In genomic region chr17:31550389-31551056, GRCh38 we compare ENCODE assay signal across 1 cellular context.
TF ChIP-seq lines count a peak whose summit lies in the region.

No MANE protein-coding gene starts in this region.

TF ChIP-seq in K562, 482 proteins besides CTCF, POLR2A, EP300 and RAD21 (continued from another document):
- TF ChIP-seq, protein P1, sequence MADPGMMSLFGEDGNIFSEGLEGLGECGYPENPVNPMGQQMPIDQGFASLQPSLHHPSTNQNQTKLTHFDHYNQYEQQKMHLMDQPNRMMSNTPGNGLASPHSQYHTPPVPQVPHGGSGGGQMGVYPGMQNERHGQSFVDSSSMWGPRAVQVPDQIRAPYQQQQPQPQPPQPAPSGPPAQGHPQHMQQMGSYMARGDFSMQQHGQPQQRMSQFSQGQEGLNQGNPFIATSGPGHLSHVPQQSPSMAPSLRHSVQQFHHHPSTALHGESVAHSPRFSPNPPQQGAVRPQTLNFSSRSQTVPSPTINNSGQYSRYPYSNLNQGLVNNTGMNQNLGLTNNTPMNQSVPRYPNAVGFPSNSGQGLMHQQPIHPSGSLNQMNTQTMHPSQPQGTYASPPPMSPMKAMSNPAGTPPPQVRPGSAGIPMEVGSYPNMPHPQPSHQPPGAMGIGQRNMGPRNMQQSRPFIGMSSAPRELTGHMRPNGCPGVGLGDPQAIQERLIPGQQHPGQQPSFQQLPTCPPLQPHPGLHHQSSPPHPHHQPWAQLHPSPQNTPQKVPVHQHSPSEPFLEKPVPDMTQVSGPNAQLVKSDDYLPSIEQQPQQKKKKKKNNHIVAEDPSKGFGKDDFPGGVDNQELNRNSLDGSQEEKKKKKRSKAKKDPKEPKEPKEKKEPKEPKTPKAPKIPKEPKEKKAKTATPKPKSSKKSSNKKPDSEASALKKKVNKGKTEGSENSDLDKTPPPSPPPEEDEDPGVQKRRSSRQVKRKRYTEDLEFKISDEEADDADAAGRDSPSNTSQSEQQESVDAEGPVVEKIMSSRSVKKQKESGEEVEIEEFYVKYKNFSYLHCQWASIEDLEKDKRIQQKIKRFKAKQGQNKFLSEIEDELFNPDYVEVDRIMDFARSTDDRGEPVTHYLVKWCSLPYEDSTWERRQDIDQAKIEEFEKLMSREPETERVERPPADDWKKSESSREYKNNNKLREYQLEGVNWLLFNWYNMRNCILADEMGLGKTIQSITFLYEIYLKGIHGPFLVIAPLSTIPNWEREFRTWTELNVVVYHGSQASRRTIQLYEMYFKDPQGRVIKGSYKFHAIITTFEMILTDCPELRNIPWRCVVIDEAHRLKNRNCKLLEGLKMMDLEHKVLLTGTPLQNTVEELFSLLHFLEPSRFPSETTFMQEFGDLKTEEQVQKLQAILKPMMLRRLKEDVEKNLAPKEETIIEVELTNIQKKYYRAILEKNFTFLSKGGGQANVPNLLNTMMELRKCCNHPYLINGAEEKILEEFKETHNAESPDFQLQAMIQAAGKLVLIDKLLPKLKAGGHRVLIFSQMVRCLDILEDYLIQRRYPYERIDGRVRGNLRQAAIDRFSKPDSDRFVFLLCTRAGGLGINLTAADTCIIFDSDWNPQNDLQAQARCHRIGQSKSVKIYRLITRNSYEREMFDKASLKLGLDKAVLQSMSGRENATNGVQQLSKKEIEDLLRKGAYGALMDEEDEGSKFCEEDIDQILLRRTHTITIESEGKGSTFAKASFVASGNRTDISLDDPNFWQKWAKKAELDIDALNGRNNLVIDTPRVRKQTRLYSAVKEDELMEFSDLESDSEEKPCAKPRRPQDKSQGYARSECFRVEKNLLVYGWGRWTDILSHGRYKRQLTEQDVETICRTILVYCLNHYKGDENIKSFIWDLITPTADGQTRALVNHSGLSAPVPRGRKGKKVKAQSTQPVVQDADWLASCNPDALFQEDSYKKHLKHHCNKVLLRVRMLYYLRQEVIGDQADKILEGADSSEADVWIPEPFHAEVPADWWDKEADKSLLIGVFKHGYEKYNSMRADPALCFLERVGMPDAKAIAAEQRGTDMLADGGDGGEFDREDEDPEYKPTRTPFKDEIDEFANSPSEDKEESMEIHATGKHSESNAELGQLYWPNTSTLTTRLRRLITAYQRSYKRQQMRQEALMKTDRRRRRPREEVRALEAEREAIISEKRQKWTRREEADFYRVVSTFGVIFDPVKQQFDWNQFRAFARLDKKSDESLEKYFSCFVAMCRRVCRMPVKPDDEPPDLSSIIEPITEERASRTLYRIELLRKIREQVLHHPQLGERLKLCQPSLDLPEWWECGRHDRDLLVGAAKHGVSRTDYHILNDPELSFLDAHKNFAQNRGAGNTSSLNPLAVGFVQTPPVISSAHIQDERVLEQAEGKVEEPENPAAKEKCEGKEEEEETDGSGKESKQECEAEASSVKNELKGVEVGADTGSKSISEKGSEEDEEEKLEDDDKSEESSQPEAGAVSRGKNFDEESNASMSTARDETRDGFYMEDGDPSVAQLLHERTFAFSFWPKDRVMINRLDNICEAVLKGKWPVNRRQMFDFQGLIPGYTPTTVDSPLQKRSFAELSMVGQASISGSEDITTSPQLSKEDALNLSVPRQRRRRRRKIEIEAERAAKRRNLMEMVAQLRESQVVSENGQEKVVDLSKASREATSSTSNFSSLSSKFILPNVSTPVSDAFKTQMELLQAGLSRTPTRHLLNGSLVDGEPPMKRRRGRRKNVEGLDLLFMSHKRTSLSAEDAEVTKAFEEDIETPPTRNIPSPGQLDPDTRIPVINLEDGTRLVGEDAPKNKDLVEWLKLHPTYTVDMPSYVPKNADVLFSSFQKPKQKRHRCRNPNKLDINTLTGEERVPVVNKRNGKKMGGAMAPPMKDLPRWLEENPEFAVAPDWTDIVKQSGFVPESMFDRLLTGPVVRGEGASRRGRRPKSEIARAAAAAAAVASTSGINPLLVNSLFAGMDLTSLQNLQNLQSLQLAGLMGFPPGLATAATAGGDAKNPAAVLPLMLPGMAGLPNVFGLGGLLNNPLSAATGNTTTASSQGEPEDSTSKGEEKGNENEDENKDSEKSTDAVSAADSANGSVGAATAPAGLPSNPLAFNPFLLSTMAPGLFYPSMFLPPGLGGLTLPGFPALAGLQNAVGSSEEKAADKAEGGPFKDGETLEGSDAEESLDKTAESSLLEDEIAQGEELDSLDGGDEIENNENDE (IDR thresholded peaks at IDR 0.05; ENCODE audit: low read depth, low read length) = no peak
- peak; percentile 73; the same call in 1 of the 2 replicates for TF ChIP-seq SMARCA5 (IDR thresholded peaks at IDR 0.05)
- no peak for TF ChIP-seq HMG20A (CRISPR knock-in tag; conservative IDR thresholded peaks at IDR 0.05)
- TF ChIP-seq ZBTB1 (CRISPR knock-in tag; IDR thresholded peaks at IDR 0.05; ENCODE audit: borderline replicate concordance, low read depth) = no peak
- TF ChIP-seq ZNF354B (CRISPR knock-in tag; IDR thresholded peaks at IDR 0.05) = no peak
- TF ChIP-seq ZNF184 (CRISPR knock-in tag; IDR thresholded peaks at IDR 0.05) = no peak
- TF ChIP-seq PHF21A (IDR thresholded peaks at IDR 0.05; ENCODE audit: borderline replicate concordance, low read depth) = peak; percentile 84
- TF ChIP-seq KDM1A (IDR thresholded peaks at IDR 0.05) = peak; percentile 72 to 83; a peak in 3 of 4 replicates
- 0 out of 2 replicates have a peak, but pooled peaks have one; percentile 12 for TF ChIP-seq NR2C1 (IDR thresholded peaks at IDR 0.05)
- TF ChIP-seq NR2C1 (tag; IDR thresholded peaks at IDR 0.05) = no peak
- peak; percentile 69; the same call in 1 of the 2 replicates for TF ChIP-seq HDAC2 (IDR thresholded peaks at IDR 0.05)
- no peak; the same call in 1 of the 2 replicates for TF ChIP-seq DPF2 (IDR thresholded peaks at IDR 0.05)
- no peak for TF ChIP-seq RAD51 (IDR thresholded peaks at IDR 0.05; ENCODE audit: borderline replicate concordance, low read depth)
- TF ChIP-seq MAFK (IDR thresholded peaks at IDR 0.05; ENCODE audit: low read length) = no peak
- no peak for TF ChIP-seq ZNF584 (CRISPR knock-in tag; IDR thresholded peaks at IDR 0.05; ENCODE audit: low read depth)
